ENCODE assay signal across 31 cellular contexts in genomic region chr13:58744686-58745085, GRCh38.
"Had no signal": no experiment of that assay in that cellular context is flagged by ENCODE, and none has a peak within 500 bp of the region (broad histone marks: within the 10 kb centered on the region; RNA-seq: fewer than 3 reads in every experiment).

No MANE protein-coding gene starts in this region.

- DNase-seq: activated effector memory CD4-positive, alpha-beta T cell treated with anti-CD3 and anti-CD28 coated beads, Interleukin-2, amount 50 U/mL, for 16 hours; activated effector memory CD4-positive, alpha-beta T cell treated with Interleukin-2 at 50 U/mL for 16 hours; activated gamma-delta T cell; activated gamma-delta T cell treated with Interleukin-2 at 50 U/mL for 16 hours; activated naive CD4-positive, alpha-beta T cell; activated naive CD4-positive, alpha-beta T cell treated with anti-CD3 and anti-CD28 coated beads for 36 hours; activated naive CD4-positive, alpha-beta T cell treated with anti-CD3 and anti-CD28 coated beads, Interleukin-2, amount 10 ng/mL, durations not matched to agents 7 days and 5 days; activated naive CD4-positive, alpha-beta T cell treated with anti-CD3 and anti-CD28 coated beads, Interleukin-2, amount 50 U/mL, for 16 hours; activated naive CD4-positive, alpha-beta T cell treated with Interleukin-2 at 50 U/mL for 16 hours; activated naive CD8-positive, alpha-beta T cell treated with anti-CD3 and anti-CD28 coated beads for 36 hours; activated naive CD8-positive, alpha-beta T cell treated with anti-CD3 and anti-CD28 coated beads, Interleukin-2, amount 10 ng/mL, durations not matched to agents 7 days and 5 days; activated naive CD8-positive, alpha-beta T cell treated with anti-CD3 and anti-CD28 coated beads, Interleukin-2, amount 50 U/mL, for 24 hours; activated T-cell treated with anti-CD3 and anti-CD28 coated beads, Interleukin-2, amount 50 U/mL, for 24 hours; activated T-cell treated with anti-CD3 and anti-CD28 coated beads, Interleukin-2, amount 50 U/mL, for 4 hours; activated T-cell treated with anti-CD3 and anti-CD28 coated beads, Interleukin-2, amount 50 U/mL, for 48 hours; activated T-cell treated with anti-CD3 and anti-CD28 coated beads, Interleukin-2, amount 50 U/mL, for 72 hours; adrenal gland; amniotic stem cell; amygdala; anterior cingulate cortex; aorta; body of pancreas; brain microvascular endothelial cell; caudate nucleus; central memory CD4-positive, alpha-beta T cell; cerebellar nuclear complex had no signal

- FAIRE-seq: astrocyte, bronchial epithelial cell had no signal

- H3K9me3 ChIP-seq: adrenal gland, ascending aorta, body of pancreas, breast epithelium had no signal

- H3K27me3 ChIP-seq: adrenal gland, ascending aorta, body of pancreas, brain microvascular endothelial cell, breast epithelium, cardiac muscle cell had no signal

- H3K36me3 ChIP-seq: adrenal gland, ascending aorta, brain microvascular endothelial cell, breast epithelium, cardiac muscle cell had no signal

- H3K4me3 ChIP-seq: adrenal gland, ascending aorta, body of pancreas, breast epithelium, cardiac muscle cell had no signal

- H3K27ac ChIP-seq: adrenal gland, ascending aorta, body of pancreas, brain microvascular endothelial cell, breast epithelium, cardiac muscle cell had no signal
